25 cellular contexts compared by ENCODE assay signal in genomic region chr4:85776091-85776490, GRCh38.
DNase-seq lines count a peak whose midpoint lies in the region; ATAC-seq and TF ChIP-seq lines count a peak whose summit lies in the region.
"Had no signal": no experiment of that assay in that cellular context is flagged by ENCODE, and none has a peak within 500 bp of the region (broad histone marks: within the 10 kb centered on the region; RNA-seq: fewer than 3 reads in every experiment).

No MANE protein-coding gene starts in this region.

- intact Hi-C loops in PC-3 (cut with micrococcal nuclease), result loop anchor here (2.0 kb wide), 1 partner anchor 13 kb away; no protein-coding TSS in a partner anchor
- intact Hi-C loops in Right ventricle myocardium inferior (cut with DNase I), result no loop called here

- H3K27ac ChIP-seq in PC-3 (ENCODE audit: low read length) (peak overlapping the region; percentile 98), foreskin keratinocyte (no peak overlapping the region)
- H3K27ac ChIP-seq: thyroid gland had no signal

- no peaks in the 10 kb centered on the region for H3K36me3 ChIP-seq in PC-3 (ENCODE audit: low read depth, low read length)
- H3K36me3 ChIP-seq: thyroid gland had no signal

- H3K9me3 ChIP-seq in PC-3 (ENCODE audit: low read length), result no peaks in the 10 kb centered on the region
- H3K9me3 ChIP-seq: thyroid gland had no signal

- peak overlapping the region; percentile 14 for H3K27ac Mint-ChIP-seq in memory B cell
- no peak overlapping the region for H3K27ac Mint-ChIP-seq in naive thymus-derived CD8-positive, alpha-beta T cell
- H3K27ac Mint-ChIP-seq: activated CD8-positive, alpha-beta T cell treated with anti-CD3 and anti-CD28 coated beads, Interleukin-2, amount 10 ng/mL, durations not matched to agents 7 days and 5 days; CD4-positive, alpha-beta memory T cell; stimulated activated naive CD8-positive, alpha-beta T cell treated with anti-CD3 and anti-CD28 coated beads, Interleukin-15, Interleukin-2, amounts not matched to agents 100 ng/mL and 50 ng/mL, for 24 hours had no signal

- H3K27me3 ChIP-seq in PC-3 (ENCODE audit: low read length) (no peaks in the 10 kb centered on the region), foreskin keratinocyte (no peaks in the 10 kb centered on the region)
- H3K27me3 ChIP-seq: thyroid gland had no signal

- no peaks in the 10 kb centered on the region for H3K27me3 Mint-ChIP-seq in memory B cell
- H3K27me3 Mint-ChIP-seq in naive thymus-derived CD8-positive, alpha-beta T cell, result peaks cover 0 to 4% (median 0%) of the 10 kb centered on the region in 5 donors
- H3K27me3 Mint-ChIP-seq: CD4-positive, alpha-beta memory T cell; IgD-negative memory B cell; stimulated activated naive CD8-positive, alpha-beta T cell treated with anti-CD3 and anti-CD28 coated beads, Interleukin-15, Interleukin-2, amounts not matched to agents 100 ng/mL and 50 ng/mL, for 24 hours had no signal

- in situ Hi-C loops in astrocyte of the spinal cord (cut with HindIII; ENCODE audit: low sequenced_read_pairs), result no loop called here

- no peak overlapping the region for H3K4me3 Mint-ChIP-seq in memory B cell
- H3K4me3 Mint-ChIP-seq in naive thymus-derived CD8-positive, alpha-beta T cell, result no peak overlapping the region
- H3K4me3 Mint-ChIP-seq: activated CD8-positive, alpha-beta T cell treated with anti-CD3 and anti-CD28 coated beads, Interleukin-2, amount 10 ng/mL, durations not matched to agents 7 days and 5 days; CD4-positive, alpha-beta memory T cell; stimulated activated naive CD8-positive, alpha-beta T cell treated with anti-CD3 and anti-CD28 coated beads, Interleukin-15, Interleukin-2, amounts not matched to agents 100 ng/mL and 50 ng/mL, for 24 hours had no signal

- DNase-seq in PC-3, result peak; percentile 35
- DNase-seq in astrocyte of the spinal cord (ENCODE audit: low read depth, low spot score), result peak; percentile 51
- DNase-seq in memory B cell (ENCODE audit: low spot score in 2 of 2), result no peak
- no peak for DNase-seq in foreskin keratinocyte
- DNase-seq in nucleus accumbens (lab: John Stamatoyannopoulos, UW), result no peak
- DNase-seq in naive thymus-derived CD8-positive, alpha-beta T cell, result no peak
- DNase-seq in Right ventricle myocardium inferior (ENCODE audit: missing footprints), result no peak
- DNase-seq: activated CD4-positive, alpha-beta T cell treated with anti-CD3 and anti-CD28 coated beads for 1 hour; activated CD8-positive, alpha-beta T cell treated with anti-CD3 and anti-CD28 coated beads, Interleukin-2, amount 10 ng/mL, durations not matched to agents 7 days and 5 days; activated gamma-delta T cell treated with Interleukin-2 at 50 U/mL for 16 hours; activated T-cell treated with anti-CD3 and anti-CD28 coated beads, Interleukin-2, amount 50 U/mL, for 1 hour; amniotic stem cell; CD4-positive, alpha-beta memory T cell; DMS153; glutamatergic neuron; NCI-H1417; NCI-H446; occipital lobe; OCI-M1; SHP77; stimulated activated CD4-positive, alpha-beta T cell treated with anti-CD3 and anti-CD28 coated beads, Interleukin-4, amount 100 ng/mL, for 4 hours; T-helper 1 cell; thyroid gland had no signal

- H3K9ac ChIP-seq in PC-3 (ENCODE audit: low read length), result peak overlapping the region; percentile 74

- ATAC-seq in PC-3 (peak; percentile 34), memory B cell (ENCODE audit: low read depth) (no peak), foreskin keratinocyte (no peak), Right ventricle myocardium inferior (no peak)
- ATAC-seq in naive thymus-derived CD8-positive, alpha-beta T cell, result no peak
- ATAC-seq: activated CD8-positive, alpha-beta T cell treated with anti-CD3 and anti-CD28 coated beads, Interleukin-2, amount 10 ng/mL, durations not matched to agents 7 days and 5 days had no signal

- no peaks in the 10 kb centered on the region for H3K9me2 ChIP-seq in PC-3 (replicated peaks; ENCODE audit: low read length)

- POLR2A ChIA-PET in PC-3 (lab: Charles Lee; ENCODE audit: unreplicated experiment), result no interaction called here
- POLR2A ChIA-PET in naive thymus-derived CD8-positive, alpha-beta T cell (lab: Charles Lee), result no interaction called here

- H3K9me3 Mint-ChIP-seq in memory B cell, result peaks cover 5% of the 10 kb centered on the region
- peaks cover 0 to 13% (median 0%) of the 10 kb centered on the region in 9 donors for H3K9me3 Mint-ChIP-seq in naive thymus-derived CD8-positive, alpha-beta T cell

- H3K79me2 ChIP-seq in PC-3 (ENCODE audit: low read length), result peaks cover 12% of the 10 kb centered on the region

- H3K4me3 ChIP-seq in PC-3 (ENCODE audit: low read length) (peak overlapping the region; percentile 44), astrocyte of the spinal cord (ENCODE audit: low read depth, low read length) (no peak overlapping the region)
- H3K4me3 ChIP-seq: thyroid gland had no signal

- peaks cover 42% of the 10 kb centered on the region for H3K4me1 ChIP-seq in PC-3 (ENCODE audit: insufficient read depth, low read length)
- H3K4me1 ChIP-seq in foreskin keratinocyte, result peaks cover 16% of the 10 kb centered on the region
- H3K4me1 ChIP-seq: thyroid gland had no signal

- peaks cover 12% of the 10 kb centered on the region for H3K36me3 Mint-ChIP-seq in memory B cell
- H3K36me3 Mint-ChIP-seq in naive thymus-derived CD8-positive, alpha-beta T cell, result no peaks in the 10 kb centered on the region
- H3K36me3 Mint-ChIP-seq: CD4-positive, alpha-beta memory T cell had no signal

- CTCF ChIA-PET in PC-3 (lab: Charles Lee), result interaction anchor here (0.6 kb wide), 1 partner anchor 32 kb away, joined by 4 read pairs; no protein-coding TSS in a partner anchor

- peak overlapping the region; percentile 26; the same call in 1 of the 2 replicates for H2AFZ ChIP-seq in PC-3 (ENCODE audit: low read length)

- H4K20me1 ChIP-seq in PC-3 (ENCODE audit: low read length), result no peaks in the 10 kb centered on the region

- TSS peak; percentile 36 for BruUV-seq in PC-3 (replicated peaks; lab: Mats Ljungman, UMichigan)

- H3F3A ChIP-seq in PC-3 (ENCODE audit: low read length, unreplicated experiment), result no peaks in the 10 kb centered on the region

- TF ChIP-seq CTCF in PC-3 (conservative IDR thresholded peaks at IDR 0.05; ENCODE audit: low read depth, low read length) (no peak), astrocyte of the spinal cord (IDR thresholded peaks at IDR 0.05; ENCODE audit: low read depth, low read length) (no peak), foreskin keratinocyte (conservative IDR thresholded peaks at IDR 0.05) (no peak)

- peak overlapping the region; percentile 84 for H3K4me2 ChIP-seq in PC-3 (ENCODE audit: low read length)

- H3K4me1 Mint-ChIP-seq in memory B cell, result peaks cover 31% of the 10 kb centered on the region
- H3K4me1 Mint-ChIP-seq in naive thymus-derived CD8-positive, alpha-beta T cell, result peaks cover 0 to 8% (median 0%) of the 10 kb centered on the region in 4 donors
- H3K4me1 Mint-ChIP-seq: CD4-positive, alpha-beta memory T cell had no signal

Comparison
In these comparisons a context has a peak if more than half of its experiments do, and no peak if none do; other contexts are left out.
1. DNase-seq: peak in PC-3 (single experiment) and astrocyte of the spinal cord (single experiment); none in memory B cell (0 of 2), foreskin keratinocyte (0 of 2), nucleus accumbens (0 of 56), naive thymus-derived CD8-positive, alpha-beta T cell (0 of 10) and Right ventricle myocardium inferior (single experiment).